Comparison of ENCODE assay signal across 22 cellular contexts in the genomic region with DNA sequence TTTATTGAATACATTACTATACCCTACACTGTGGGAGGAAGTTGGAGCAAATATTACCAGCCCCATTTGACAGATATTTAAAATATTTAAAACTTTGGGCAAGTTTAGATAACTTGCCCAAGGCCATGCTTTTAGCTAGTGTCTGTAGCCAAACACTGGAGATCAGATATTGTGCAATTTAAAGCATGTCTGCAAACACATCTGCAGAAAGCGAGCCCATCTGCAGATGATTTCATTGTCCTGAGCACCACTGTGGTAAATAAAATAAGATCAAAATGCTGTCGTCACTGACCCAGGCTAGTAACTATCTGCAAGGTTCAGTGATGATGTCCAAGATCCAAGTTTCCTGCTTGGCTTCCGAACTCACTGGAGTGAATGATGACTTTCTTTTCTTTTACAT. TPM values are rescaled to one million over a fixed set of nuclear protein-coding genes. Genes with fewer than 3 reads are reported as not detected.
A peak's percentile ranks its signal among the peaks of the same experiment; 100 is the strongest.
DNase-seq lines count a peak whose midpoint lies in the region; ATAC-seq and TF ChIP-seq lines count a peak whose summit lies in the region.
"Had no signal": no experiment of that assay in that cellular context is flagged by ENCODE, and none has a peak within 500 bp of the region (broad histone marks: within the 10 kb centered on the region; RNA-seq: fewer than 3 reads in every experiment).

No MANE protein-coding gene starts in this region.

- no peak for TF ChIP-seq CTCF in AG10803 (conservative IDR thresholded peaks at IDR 0.05; ENCODE audit: low read length)
- TF ChIP-seq CTCF in choroid plexus epithelial cell (conservative IDR thresholded peaks at IDR 0.05; ENCODE audit: low read depth, low read length), result no peak

- H3K4me3 ChIP-seq in AG10803 (ENCODE audit: low read length), result no peak overlapping the region
- no peak overlapping the region for H3K4me3 ChIP-seq in choroid plexus epithelial cell (ENCODE audit: low read depth, low read length)
- no peak overlapping the region for H3K4me3 ChIP-seq in SJCRH30
- H3K4me3 ChIP-seq: left lung, Peyer's patch, right atrium auricular region, vagina had no signal

- DNase-seq in AG10803 (ENCODE audit: low read depth) (peak; percentile 84), MV-4-11 (lab: John Stamatoyannopoulos, UW) (peak; percentile 32), choroid plexus epithelial cell (ENCODE audit: low read depth) (peak; percentile 54), left lobe of liver (ENCODE audit: low spot score) (no peak), SJCRH30 (no peak), SHP77 treated with DMSO at 0.1 percent for 48 hours (lab: John Stamatoyannopoulos, UW) (no peak)
- DNase-seq: activated CD4-positive, alpha-beta memory T cell treated with anti-CD3 and anti-CD28 coated beads for 36 hours; activated T-cell treated with anti-CD3 and anti-CD28 coated beads, Interleukin-2, amount 50 U/mL, for 24 hours; BE2C; effector memory CD4-positive, alpha-beta T cell; GOT3; KG1; left lung; NCI-H1417; NCI-H2171 treated with DMSO at 0.1 percent for 48 hours; NCI-H748 treated with DMSO at 0.1 percent for 48 hours; occipital lobe had no signal

- peak; percentile 44 for ATAC-seq in left lobe of liver
- ATAC-seq in HG02981 (IDR thresholded peaks at IDR 0.05; ENCODE audit: unreplicated experiment), result no peak
- no peak for ATAC-seq in GM19328 (IDR thresholded peaks at IDR 0.05; ENCODE audit: unreplicated experiment)

- 0 out of 2 replicates have a peak, but pooled peaks cover 3% of the 10 kb centered on the region for H3K4me1 ChIP-seq in SJCRH30
- H3K4me1 ChIP-seq: BE2C, Peyer's patch had no signal

- no peak overlapping the region for H3K27ac ChIP-seq in SJCRH30
- H3K27ac ChIP-seq: left lung, Peyer's patch, right atrium auricular region, vagina had no signal

- no peaks in the 10 kb centered on the region for H3K27me3 ChIP-seq in SJCRH30
- H3K27me3 ChIP-seq: BE2C, left lung, Peyer's patch, right atrium auricular region, vagina had no signal

- no peaks in the 10 kb centered on the region for H3K9me3 ChIP-seq in SJCRH30 (replicated peaks)
- H3K9me3 ChIP-seq: BE2C, vagina had no signal

- no peaks in the 10 kb centered on the region for H3K36me3 ChIP-seq in SJCRH30
- H3K36me3 ChIP-seq: BE2C, right atrium auricular region, vagina had no signal

RNA-seq across cellular contexts. Expression of a gene that starts 25.0 kb away (rescaled TPM):
- total RNA-seq in left lobe of liver, result 0.30 TPM
- total RNA-seq in SJCRH30 (2014; rRNA removed; shearing (Covaris generic)), result 0.34 and 0.43 TPM in 2 replicates
- total RNA-seq: activated CD4-positive, alpha-beta memory T cell treated with anti-CD3 and anti-CD28 coated beads for 36 hours had no signal

RNA-seq across cellular contexts. Expression of a gene that starts 58.6 kb away (rescaled TPM):
- total RNA-seq in left lobe of liver, result 8.4 TPM
- 16.8 and 21.5 TPM in 2 replicates for total RNA-seq in SJCRH30 (2014; rRNA removed; shearing (Covaris generic))

Comparison
In these comparisons a context has a peak if more than half of its experiments do, and no peak if none do; other contexts are left out.
1. DNase-seq: peak in AG10803 (single experiment), MV-4-11 (single experiment) and choroid plexus epithelial cell (single experiment); none in left lobe of liver (single experiment), SJCRH30 (0 of 2) and SHP77 treated with DMSO at 0.1 percent for 48 hours (single experiment).